In genomic region chr3:133941390-133941789, GRCh38 we compare ENCODE assay signal across 12 cellular contexts. TPM values are rescaled to one million over a fixed set of nuclear protein-coding genes. Genes with fewer than 3 reads are reported as not detected.
A peak's percentile ranks its signal among the peaks of the same experiment; 100 is the strongest.
DNase-seq lines count a peak whose midpoint lies in the region; ATAC-seq and TF ChIP-seq lines count a peak whose summit lies in the region.
"Had no signal": no experiment of that assay in that cellular context is flagged by ENCODE, and none has a peak within 500 bp of the region (broad histone marks: within the 10 kb centered on the region; RNA-seq: fewer than 3 reads in every experiment).

No MANE protein-coding gene starts in this region.

- TF ChIP-seq POLR2A in thyroid gland (IDR thresholded peaks at IDR 0.05) = no peak

- in situ Hi-C loops in brain microvascular endothelial cell (cut with HindIII; ENCODE audit: low pct_ligation_motif_present, low sequenced_read_pairs) = no loop called here

- ATAC-seq in GM21528 (IDR thresholded peaks at IDR 0.05; ENCODE audit: low FRiP score, unreplicated experiment) (no peak), HG02852 (IDR thresholded peaks at IDR 0.05; ENCODE audit: unreplicated experiment) (no peak)

- no peaks in the 10 kb centered on the region for H3K9me3 ChIP-seq in thyroid gland

- DNase-seq in NCI-H2171 treated with DMSO at 0.1 percent for 48 hours (lab: John Stamatoyannopoulos, UW) = peak; percentile 34
- no peak for DNase-seq in NCI-H2171 (lab: John Stamatoyannopoulos, UW)
- peak; percentile 14 for DNase-seq in brain microvascular endothelial cell
- DNase-seq in kidney epithelial cell (ENCODE audit: low read depth) = peak; percentile 28
- no peak for DNase-seq in thyroid gland
- DNase-seq in NCI-H446 (lab: John Stamatoyannopoulos, UW) = no peak
- DNase-seq: activated T-cell treated with anti-CD3 and anti-CD28 coated beads for 4 hours; DMS53; NCI-H2227 treated with DMSO at 0.1 percent for 48 hours; stimulated activated naive CD4-positive, alpha-beta T cell treated with Interleukin-2 at 50 U/mL for 16 hours had no signal

- peaks cover 3 to 13% of the 10 kb centered on the region in 2 donors for H3K4me1 ChIP-seq in thyroid gland

- TF ChIP-seq CTCF in brain microvascular endothelial cell (IDR thresholded peaks at IDR 0.05; ENCODE audit: low read depth, low read length, missing control alignments) (no peak), kidney epithelial cell (IDR thresholded peaks at IDR 0.05; ENCODE audit: insufficient read depth, low read length, poor library complexity, severe bottlenecking) (no peak), thyroid gland (IDR thresholded peaks at IDR 0.05) (no peak)

- H3K27ac ChIP-seq in brain microvascular endothelial cell (no peak overlapping the region), thyroid gland (peak overlapping the region in 2 of 3 donors; percentile 7 to 38)

- H3K36me3 ChIP-seq in brain microvascular endothelial cell (replicated peaks) (no peaks in the 10 kb centered on the region), kidney epithelial cell (ENCODE audit: control insufficient read depth, insufficient read depth, low read length) (no peaks in the 10 kb centered on the region), thyroid gland (peaks cover 8 to 15% of the 10 kb centered on the region in 2 donors)

- intact Hi-C loops in thyroid gland (cut with DNase I) = no loop called here

- H3K4me3 ChIP-seq in brain microvascular endothelial cell (ENCODE audit: low read depth, low read length) (no peak overlapping the region), kidney epithelial cell (ENCODE audit: low read depth, low read length) (no peak overlapping the region), thyroid gland (replicated peaks in 1 of 3) (no peak overlapping the region)

- 76% methylated on average over 6 of the region's 6 CpGs for WGBS in thyroid gland, 2 donors

- H3K27me3 ChIP-seq in brain microvascular endothelial cell (replicated peaks) (peaks cover 22% of the 10 kb centered on the region), kidney epithelial cell (ENCODE audit: control insufficient read depth, insufficient read depth, low read length) (no peaks in the 10 kb centered on the region), thyroid gland (no peaks in the 10 kb centered on the region)

RNA-seq across cellular contexts. Expression of gene RAB6B, which starts 45.7 kb away (rescaled TPM):
- 4.1 and 4.4 TPM in 2 replicates for total RNA-seq in kidney epithelial cell
- 1 to 10 TPM; 4.4 to 6.2 (median 5.6) TPM for total RNA-seq in thyroid gland

Comparison
In these comparisons a context has a peak if more than half of its experiments do, and no peak if none do; other contexts are left out.
1. DNase-seq: peak in NCI-H2171 treated with DMSO at 0.1 percent for 48 hours (single experiment), brain microvascular endothelial cell (single experiment) and kidney epithelial cell (single experiment); none in NCI-H2171 (single experiment), thyroid gland (0 of 2) and NCI-H446 (0 of 2).